Comparison of ENCODE assay signal across 9 cellular contexts in genomic region chr7:6273380-6273837, GRCh38. TPM values are rescaled to one million over a fixed set of nuclear protein-coding genes. Genes with fewer than 3 reads are reported as not detected.
DNase-seq lines count a peak whose midpoint lies in the region; ATAC-seq, FAIRE-seq and TF ChIP-seq lines count a peak whose summit lies in the region.
"Had no signal": no experiment of that assay in that cellular context is flagged by ENCODE, and none has a peak within 500 bp of the region (broad histone marks: within the 10 kb centered on the region; RNA-seq: fewer than 3 reads in every experiment).

No MANE protein-coding gene starts in this region.

- H3K4me3 ChIP-seq in RWPE2 (ENCODE audit: severe bottlenecking) (no peak overlapping the region), kidney (ENCODE audit: low read length in 2 of 2) (peak overlapping the region in 1 of 2 donors; percentile 69)

- peaks cover 6% of the 10 kb centered on the region for H3K27me3 Mint-ChIP-seq in CD4-positive, alpha-beta T cell

- no peak overlapping the region for H3K27ac Mint-ChIP-seq in CD4-positive, alpha-beta T cell

- no peak for DNase-seq in CD4-positive, alpha-beta T cell
- DNase-seq in RWPE2 (ENCODE audit: low spot score) (no peak), left lobe of liver (ENCODE audit: low spot score) (peak; percentile 85), SIG-M5 (lab: John Stamatoyannopoulos, UW) (no peak), kidney (no peak)

- H3K9me3 Mint-ChIP-seq in CD4-positive, alpha-beta T cell, result no peaks in the 10 kb centered on the region

- H3K9me3 ChIP-seq in CD4-positive, alpha-beta T cell (ENCODE audit: control insufficient read depth, low read length), result no peaks in the 10 kb centered on the region
- H3K9me3 ChIP-seq in RWPE2 (ENCODE audit: severe bottlenecking), result no peaks in the 10 kb centered on the region
- no peaks in the 10 kb centered on the region for H3K9me3 ChIP-seq in kidney (ENCODE audit: control insufficient read depth in 1 of 2, low read length in 2 of 2)
- H3K9me3 ChIP-seq: suprapubic skin had no signal

- no peak for TF ChIP-seq CTCF in CD4-positive, alpha-beta T cell (IDR thresholded peaks at IDR 0.05)
- no peak for TF ChIP-seq CTCF in RWPE2 (IDR thresholded peaks at IDR 0.05; ENCODE audit: poor library complexity, severe bottlenecking)
- no peak for TF ChIP-seq CTCF in kidney (IDR thresholded peaks at IDR 0.05; ENCODE audit: borderline replicate concordance, extremely low read depth, insufficient read depth)

- POLR2A ChIA-PET in CD4-positive, alpha-beta T cell (lab: Charles Lee), result interaction anchor here (0.6 kb wide), 1 partner anchor 439 kb away, joined by 3 read pairs; no protein-coding TSS in a partner anchor

- CTCF ChIA-PET in CD4-positive, alpha-beta T cell (lab: Charles Lee), result no interaction called here

- intact Hi-C loops in CD4-positive, alpha-beta T cell (cut with DNase I, micrococcal nuclease), result loop anchor here (5.0 to 10.0 kb wide), 3 partner anchors 49 to 234 kb away; partner anchors contain the start of gene DAGLB (in 1 of the 2)
- intact Hi-C loops in kidney (cut with DNase I), result no loop called here

- H3K27ac ChIP-seq in CD4-positive, alpha-beta T cell (ENCODE audit: low read depth, low read length), result no peak overlapping the region
- H3K27ac ChIP-seq in RWPE2 (ENCODE audit: poor library complexity, severe bottlenecking) (peak overlapping the region; percentile 61), kidney (ENCODE audit: low read depth in 2 of 2, low read length in 2 of 2) (no peak overlapping the region)

- TF ChIP-seq RAD21 in Ishikawa (IDR thresholded peaks at IDR 0.05; ENCODE audit: low read depth), result peak; percentile 8; the same call in 1 of the 2 replicates

- H3K36me3 ChIP-seq in RWPE2 (ENCODE audit: low read depth) (peaks cover 21% of the 10 kb centered on the region), kidney (ENCODE audit: control insufficient read depth in 1 of 2, insufficient read depth in 2 of 2, low read length in 2 of 2) (no peaks in the 10 kb centered on the region)
- H3K36me3 ChIP-seq: suprapubic skin had no signal

- peak; percentile 89 for TF ChIP-seq EP300 in Ishikawa (IDR thresholded peaks at IDR 0.05; ENCODE audit: borderline replicate concordance)

- ATAC-seq in CD4-positive, alpha-beta T cell (ENCODE audit: poor library complexity), result no peak
- ATAC-seq in RWPE2 (ENCODE audit: low read depth) (no peak), left lobe of liver (peak; percentile 67), GM21447 (IDR thresholded peaks at IDR 0.05; ENCODE audit: unreplicated experiment) (no peak), HG03460 (IDR thresholded peaks at IDR 0.05; ENCODE audit: unreplicated experiment) (no peak)

- no peaks in the 10 kb centered on the region for H3K27me3 ChIP-seq in CD4-positive, alpha-beta T cell (ENCODE audit: control insufficient read depth, insufficient read depth, low read length)
- H3K27me3 ChIP-seq in RWPE2 (ENCODE audit: insufficient read depth, poor library complexity, severe bottlenecking), result no peaks in the 10 kb centered on the region
- H3K27me3 ChIP-seq: suprapubic skin had no signal

- no peak for FAIRE-seq in kidney (lab: Jason Lieb, UNC)

- peak overlapping the region; percentile 87 for H3K4me3 Mint-ChIP-seq in CD4-positive, alpha-beta T cell

- no peaks in the 10 kb centered on the region for H3K36me3 Mint-ChIP-seq in CD4-positive, alpha-beta T cell (ENCODE audit: low read depth)

- H3K4me1 ChIP-seq in RWPE2 (ENCODE audit: insufficient read depth, poor library complexity, severe bottlenecking), result peaks cover 27% of the 10 kb centered on the region
- H3K4me1 ChIP-seq in kidney (ENCODE audit: control insufficient read depth in 1 of 2, insufficient read depth in 1 of 2, low read depth in 1 of 2, low read length in 2 of 2), result peaks cover 11 to 22% of the 10 kb centered on the region in 2 donors

- peak overlapping the region in 1 of 2 donors; percentile 68 for H3K9ac ChIP-seq in kidney (ENCODE audit: low read length in 2 of 2)

- H3K4me1 Mint-ChIP-seq in CD4-positive, alpha-beta T cell (ENCODE audit: low read depth), result peaks cover 20% of the 10 kb centered on the region

TF ChIP-seq in Ishikawa, 13 proteins besides CTCF, POLR2A, EP300 and RAD21:
- TF ChIP-seq ZBTB7A (IDR thresholded peaks at IDR 0.05; ENCODE audit: low read depth) (peak; percentile 77; the same call in 1 of the 2 replicates), FOXM1 (IDR thresholded peaks at IDR 0.05; ENCODE audit: borderline replicate concordance, low read depth) (peak; percentile 83), USF1 (IDR thresholded peaks at IDR 0.05) (no peak), TEAD4 (IDR thresholded peaks at IDR 0.05) (peak; percentile 85), TCF12 (IDR thresholded peaks at IDR 0.05; ENCODE audit: low read depth) (peak; percentile 96), TAF1 (IDR thresholded peaks at IDR 0.05; ENCODE audit: low read depth) (no peak), NFIC (IDR thresholded peaks at IDR 0.05) (peak; percentile 96)

RNA-seq across cellular contexts. Expression of gene CYTH3, which starts 1.0 kb away (rescaled TPM):
- 1 to 10 TPM; 7.6 to 9.1 TPM for total RNA-seq in CD4-positive, alpha-beta T cell
- total RNA-seq in left lobe of liver (3.8 TPM), kidney (18.5 TPM)
- polyA plus RNA-seq in kidney (ENCODE audit: insufficient read depth, low read depth, low replicate concordance), result 9.1 TPM
